Comparison of ENCODE assay signal across 25 cellular contexts in the genomic region with DNA sequence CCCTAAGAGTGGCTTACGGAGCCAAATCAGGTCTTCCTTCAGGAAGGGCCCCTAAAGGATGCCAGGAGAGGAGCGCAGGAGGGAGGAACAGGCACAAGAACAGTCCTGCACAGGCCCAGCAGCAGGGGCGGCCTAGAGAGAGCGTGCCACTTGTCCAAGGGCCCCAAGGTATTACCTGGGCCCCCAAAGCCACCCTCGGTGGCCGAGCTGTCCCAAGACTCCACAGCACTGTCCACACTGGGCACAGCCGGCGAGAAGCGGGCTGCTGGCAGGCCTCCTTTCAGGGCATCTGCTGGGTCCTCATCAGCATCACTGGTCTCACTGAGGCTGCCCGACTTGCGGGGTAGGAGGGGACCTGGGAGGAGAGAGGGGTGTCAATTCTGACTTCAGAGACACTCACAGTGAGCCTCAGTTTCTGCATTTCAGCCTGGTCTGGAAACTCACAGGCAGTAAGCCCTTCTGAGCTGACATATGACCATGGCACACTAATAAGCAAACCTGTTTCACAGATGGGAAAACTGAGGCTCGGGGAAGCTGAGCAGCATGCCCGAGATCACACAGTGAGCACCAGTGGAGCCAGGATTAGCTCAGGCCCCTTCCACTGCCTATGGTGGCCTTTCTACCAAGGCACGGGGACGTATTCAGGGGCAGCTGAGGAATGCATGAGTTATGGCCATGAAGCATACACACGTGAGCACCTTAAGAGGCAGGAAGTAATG. TPM values are rescaled to one million over a fixed set of nuclear protein-coding genes. Genes with fewer than 3 reads are reported as not detected.
"Had no signal": no experiment of that assay in that cellular context is flagged by ENCODE, and none has a peak within 500 bp of the region (broad histone marks: within the 10 kb centered on the region; RNA-seq: fewer than 3 reads in every experiment).

No MANE protein-coding gene starts in this region.

- H3K36me3 ChIP-seq: gastroesophageal sphincter, stomach, suprapubic skin had no signal

- H3K27me3 Mint-ChIP-seq: activated naive CD8-positive, alpha-beta T cell treated with anti-CD3 and anti-CD28 coated beads for 36 hours had no signal

- H3K27me3 ChIP-seq: gastroesophageal sphincter, stomach, suprapubic skin, tibial nerve had no signal

- ATAC-seq: activated T-helper 17 cell treated with anti-CD3 and anti-CD28 coated beads, Interleukin-2, amount 50 U/mL, for 72 hours; gastroesophageal sphincter; mucosa of descending colon; WTC11 had no signal

- H3K36me3 Mint-ChIP-seq: activated naive CD8-positive, alpha-beta T cell treated with anti-CD3 and anti-CD28 coated beads for 36 hours had no signal

- FAIRE-seq: astrocyte, urothelium cell line had no signal

- DNase-seq: activated CD4-positive, alpha-beta T cell treated with anti-CD3 and anti-CD28 coated beads for 4 hours; activated CD4-positive, alpha-beta T cell treated with anti-CD3 and anti-CD28 coated beads, Interleukin-2, amount 50 U/mL, for 48 hours; activated naive CD4-positive, alpha-beta T cell treated with Interleukin-2 at 50 U/mL for 16 hours; activated naive CD8-positive, alpha-beta T cell treated with anti-CD3 and anti-CD28 coated beads for 36 hours; activated T-cell treated with anti-CD3 and anti-CD28 coated beads, Interleukin-2, amount 50 U/mL, for 1 hour; cerebellar nuclear complex; hypothalamus; mesenchymal stem cell; mucosa of descending colon; nephron progenitor cell; nucleus accumbens; posterior cingulate gyrus; stimulated activated CD4-positive, alpha-beta T cell treated with anti-CD3 and anti-CD28 coated beads, Interleukin-1b, Interleukin-23, amount 100 ng/mL, for 48 hours; stomach; T1000 had no signal

- H3K4me3 Mint-ChIP-seq: activated naive CD8-positive, alpha-beta T cell treated with anti-CD3 and anti-CD28 coated beads for 36 hours; activated T-helper 17 cell treated with anti-CD3 and anti-CD28 coated beads, Interleukin-2, amount 50 U/mL, for 72 hours; nephron progenitor cell; T-helper 1 cell treated with Interleukin-12 subunit alpha and Interleukin-12 subunit beta and Interleukin-4 antibody, amounts not matched to agents 30 μg/mL and 1 μg/mL, for 36 hours; WTC11 had no signal

- H3K4me3 ChIP-seq: coronary artery, gastroesophageal sphincter, mucosa of descending colon, stomach, suprapubic skin, tibial nerve had no signal

- H3K27ac Mint-ChIP-seq: activated naive CD8-positive, alpha-beta T cell treated with anti-CD3 and anti-CD28 coated beads for 36 hours; activated T-helper 17 cell treated with anti-CD3 and anti-CD28 coated beads, Interleukin-2, amount 50 U/mL, for 72 hours; nephron progenitor cell; T-helper 1 cell treated with Interleukin-12 subunit alpha and Interleukin-12 subunit beta and Interleukin-4 antibody, amounts not matched to agents 30 μg/mL and 1 μg/mL, for 36 hours; WTC11 had no signal

- H3K27ac ChIP-seq: coronary artery, epithelial cell of prostate, gastroesophageal sphincter, stomach, suprapubic skin, tibial nerve had no signal

- H3K4me1 Mint-ChIP-seq: activated T-helper 17 cell treated with anti-CD3 and anti-CD28 coated beads, Interleukin-2, amount 50 U/mL, for 72 hours had no signal

- H3K9me3 ChIP-seq: suprapubic skin had no signal

RNA-seq across cellular contexts. Expression of a gene that starts 33.4 kb away (rescaled TPM):
- total RNA-seq: activated naive CD8-positive, alpha-beta T cell treated with anti-CD3 and anti-CD28 coated beads for 36 hours had no signal
